1 cellular context compared by ENCODE assay signal in genomic region chr6:62285612-62286469, GRCh38.
TF ChIP-seq lines count a peak whose summit lies in the region.

Gene KHDRBS2, minus strand, starts transcription at chr6:62286225.

TF ChIP-seq in H1, 55 proteins besides CTCF, POLR2A, EP300 and RAD21:
- TF ChIP-seq ATF3 (IDR thresholded peaks at IDR 0.05; ENCODE audit: insufficient read depth, low read depth, low read length), result no peak
- TF ChIP-seq ATF2 (IDR thresholded peaks at IDR 0.05; ENCODE audit: low read length), result no peak
- TF ChIP-seq SIX5 (IDR thresholded peaks at IDR 0.05; ENCODE audit: low read depth, low read length), result no peak
- TF ChIP-seq CHD1 (IDR thresholded peaks at IDR 0.05; ENCODE audit: low read depth, low read length), result no peak
- no peak for TF ChIP-seq EGR1 (IDR thresholded peaks at IDR 0.05; ENCODE audit: borderline replicate concordance, low read depth, low read length)
- TF ChIP-seq POU5F1 (IDR thresholded peaks at IDR 0.05; ENCODE audit: low read depth, low read length), result no peak
- TF ChIP-seq SAP30 (IDR thresholded peaks at IDR 0.05; ENCODE audit: insufficient read depth, insufficient replicate concordance, low read length), result peak; percentile 39
- TF ChIP-seq CEBPB (IDR thresholded peaks at IDR 0.05; ENCODE audit: low read depth, low read length), result no peak
- TF ChIP-seq SRF (IDR thresholded peaks at IDR 0.05; ENCODE audit: low read depth, low read length), result no peak
- TF ChIP-seq TEAD4 (IDR thresholded peaks at IDR 0.05; ENCODE audit: low read depth, low read length), result no peak
- TF ChIP-seq PHF8 (conservative IDR thresholded peaks at IDR 0.05; ENCODE audit: low read depth, low read length), result peak; percentile 74
- TF ChIP-seq, protein P1, sequence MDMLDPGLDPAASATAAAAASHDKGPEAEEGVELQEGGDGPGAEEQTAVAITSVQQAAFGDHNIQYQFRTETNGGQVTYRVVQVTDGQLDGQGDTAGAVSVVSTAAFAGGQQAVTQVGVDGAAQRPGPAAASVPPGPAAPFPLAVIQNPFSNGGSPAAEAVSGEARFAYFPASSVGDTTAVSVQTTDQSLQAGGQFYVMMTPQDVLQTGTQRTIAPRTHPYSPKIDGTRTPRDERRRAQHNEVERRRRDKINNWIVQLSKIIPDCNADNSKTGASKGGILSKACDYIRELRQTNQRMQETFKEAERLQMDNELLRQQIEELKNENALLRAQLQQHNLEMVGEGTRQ (IDR thresholded peaks at IDR 0.05; ENCODE audit: low read length), result no peak
- no peak for TF ChIP-seq NANOG (IDR thresholded peaks at IDR 0.05; ENCODE audit: insufficient read depth, low read depth, low read length, poor library complexity, severe bottlenecking)
- TF ChIP-seq MAX (IDR thresholded peaks at IDR 0.05), result peak; percentile 92
- no peak for TF ChIP-seq RXRA (IDR thresholded peaks at IDR 0.05; ENCODE audit: insufficient read depth, low read depth, low read length)
- no peak for TF ChIP-seq MAFK (IDR thresholded peaks at IDR 0.05; ENCODE audit: low read depth, low read length)
- TF ChIP-seq RBBP5 (IDR thresholded peaks at IDR 0.05; ENCODE audit: borderline replicate concordance, low read depth, low read length), result peak; percentile 88
- TF ChIP-seq CTBP2 (IDR thresholded peaks at IDR 0.05; ENCODE audit: borderline replicate concordance, insufficient read depth, insufficient read length, low read length), result no peak
- TF ChIP-seq TAF7 (optimal IDR thresholded peaks at IDR 0.05; ENCODE audit: borderline replicate concordance, low read depth, low read length), result peak; percentile 25
- peak; percentile 79 for TF ChIP-seq SP2 (IDR thresholded peaks at IDR 0.05; ENCODE audit: low read length)
- no peak for TF ChIP-seq NRF1 (IDR thresholded peaks at IDR 0.05; ENCODE audit: low read depth, low read length)
- no peak for TF ChIP-seq CBX5 (IDR thresholded peaks at IDR 0.05; ENCODE audit: low read depth, low read length)
- TF ChIP-seq TAF1 (IDR thresholded peaks at IDR 0.05; ENCODE audit: low read depth, low read length), result peak; percentile 78
- TF ChIP-seq HDAC6 (IDR thresholded peaks at IDR 0.05; ENCODE audit: low read depth, low read length), result no peak
- TF ChIP-seq HDAC2 (IDR thresholded peaks at IDR 0.05; ENCODE audit: borderline replicate concordance in 1 of 2, low read depth in 2 of 2, low read length in 2 of 2), result no peak
- TF ChIP-seq KDM5A (IDR thresholded peaks at IDR 0.05; ENCODE audit: low read length), result no peak
- TF ChIP-seq POLR2AphosphoS5 (IDR thresholded peaks at IDR 0.05; ENCODE audit: low read depth, low read length), result peak; percentile 70; the same call in 1 of the 2 replicates
- peak; percentile 95 for TF ChIP-seq ASH2L (IDR thresholded peaks at IDR 0.05; ENCODE audit: low read length)
- no peak for TF ChIP-seq CHD7 (IDR thresholded peaks at IDR 0.05; ENCODE audit: insufficient replicate concordance, low read length)
- no peak for TF ChIP-seq JUN (IDR thresholded peaks at IDR 0.05; ENCODE audit: low read depth, low read length)
- TF ChIP-seq KDM1A (IDR thresholded peaks at IDR 0.05; ENCODE audit: borderline replicate concordance, low read length), result no peak
- peak; percentile 92 for TF ChIP-seq CHD2 (IDR thresholded peaks at IDR 0.05; ENCODE audit: low read length)
- peak; percentile 97 for TF ChIP-seq SP4 (IDR thresholded peaks at IDR 0.05; ENCODE audit: low read length)
- TF ChIP-seq CREB1 (IDR thresholded peaks at IDR 0.05), result peak; percentile 49
- peak; percentile 81 for TF ChIP-seq KDM4A (IDR thresholded peaks at IDR 0.05; ENCODE audit: low read depth, low read length, severe bottlenecking)
- TF ChIP-seq SP1 (IDR thresholded peaks at IDR 0.05; ENCODE audit: low read depth, low read length), result peak; percentile 98
- TF ChIP-seq GTF2F1 (IDR thresholded peaks at IDR 0.05; ENCODE audit: borderline replicate concordance, low read depth, low read length), result no peak
- 0 out of 2 replicates have a peak, but pooled peaks have one; percentile 7 for TF ChIP-seq BACH1 (IDR thresholded peaks at IDR 0.05; ENCODE audit: low read length)
- peak; percentile 95 for TF ChIP-seq E2F6 (IDR thresholded peaks at IDR 0.05)
